Comparison of ENCODE assay signal across 8 cellular contexts in the genomic region with DNA sequence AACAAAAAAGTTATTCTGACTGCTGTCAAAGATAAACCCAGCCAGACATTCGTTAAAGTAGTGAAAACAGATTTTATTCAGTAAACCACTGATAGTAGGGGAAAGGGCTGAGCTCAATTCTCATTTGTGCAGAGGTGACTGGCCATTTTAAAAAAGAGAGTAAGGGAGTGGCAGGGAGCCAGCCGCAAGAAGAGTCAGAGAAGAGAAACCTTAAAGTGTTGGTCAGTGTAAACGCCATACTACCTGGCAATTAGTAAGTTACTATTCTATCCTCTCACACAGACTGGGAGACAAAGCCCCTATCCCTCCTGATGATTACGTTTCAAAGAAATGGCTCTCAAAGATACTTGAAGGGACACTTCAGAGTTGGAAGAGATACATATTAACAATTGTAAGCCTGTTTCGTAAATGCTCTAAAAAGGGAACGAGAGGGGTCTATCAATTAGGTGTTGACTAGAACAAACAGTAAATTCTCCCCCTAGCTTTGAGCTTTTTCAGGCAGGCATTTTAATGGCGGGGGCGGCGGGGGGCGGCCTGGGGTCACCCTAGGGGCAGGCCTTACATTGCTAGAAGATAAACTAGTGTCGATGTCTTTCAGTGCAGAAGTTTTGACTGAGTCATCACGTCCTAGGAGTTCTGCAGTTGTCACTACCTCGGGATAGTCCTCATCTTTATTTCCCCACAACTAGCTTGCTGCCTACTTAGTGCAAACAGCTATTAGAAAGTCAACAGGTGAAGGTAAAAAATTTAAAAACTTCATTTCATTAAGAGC. TPM values are rescaled to one million over a fixed set of nuclear protein-coding genes. Genes with fewer than 3 reads are reported as not detected.
DNase-seq lines count a peak whose midpoint lies in the region; ATAC-seq and TF ChIP-seq lines count a peak whose summit lies in the region.

No MANE protein-coding gene starts in this region.

- peak overlapping the region; percentile 89; the same call in 1 of the 2 replicates for H3K4me2 ChIP-seq in HCT116 (ENCODE audit: low read length)

- no TSS peak for BruUV-seq in HCT116 (replicated peaks; lab: Mats Ljungman, UMichigan)

- peak overlapping the region; percentile 70 for H3K4me3 ChIP-seq in AG09309 (ENCODE audit: control insufficient read depth, low read depth, low read length)
- peak overlapping the region in 1 of 2 experiments; percentile 93; a peak in 1 of 4 replicates for H3K4me3 ChIP-seq in HCT116 (replicated peaks in 1 of 2; ENCODE audit: low read depth in 1 of 2, low read length in 2 of 2)
- H3K4me3 ChIP-seq in adipocyte (ENCODE audit: low read length): peak overlapping the region; percentile 99
- H3K4me3 ChIP-seq in lower lobe of right lung: peak overlapping the region; percentile 87

- H3K36me3 ChIP-seq in HCT116 (ENCODE audit: control insufficient read depth in 1 of 2, insufficient read depth in 2 of 2, low read length in 2 of 2) (peaks cover under 1% of the 10 kb centered on the region in 2 experiments; a peak in 1 of 4 replicates), adipocyte (ENCODE audit: control insufficient read depth, insufficient read depth, low read length, severe bottlenecking) (peaks cover 10% of the 10 kb centered on the region), lower lobe of right lung (peaks cover under 1% of the 10 kb centered on the region)

- H3K4me1 ChIP-seq in HCT116 (ENCODE audit: control insufficient read depth in 1 of 2, insufficient read depth in 2 of 2, low read length in 2 of 2) (peaks cover 9 to 17% of the 10 kb centered on the region in 2 experiments; a peak in 3 of 4 replicates), adipocyte (ENCODE audit: control insufficient read depth, insufficient read depth, low read length) (peaks cover 45% of the 10 kb centered on the region), lower lobe of right lung (peaks cover 54% of the 10 kb centered on the region)

- POLR2A ChIA-PET in HCT116 (lab: Charles Lee): no interaction called here

- H2AFZ ChIP-seq in HCT116 (ENCODE audit: low read depth, low read length, poor library complexity, severe bottlenecking): no peak overlapping the region

- H3K27me3 ChIP-seq in HCT116 (ENCODE audit: insufficient read depth, low read length) (no peaks in the 10 kb centered on the region), adipocyte (replicated peaks; ENCODE audit: control insufficient read depth, insufficient read depth, low read length) (no peaks in the 10 kb centered on the region), lower lobe of right lung (ENCODE audit: low read depth) (no peaks in the 10 kb centered on the region)

- TF ChIP-seq POLR2A in HCT116 (IDR thresholded peaks at IDR 0.05; ENCODE audit: borderline replicate concordance, extremely low read depth, insufficient read depth, insufficient read length): no peak

- intact Hi-C loops in HCT116 (cut with micrococcal nuclease): no loop called here
- intact Hi-C loops in lower lobe of right lung (cut with DNase I): no loop called here

- no peak for TF ChIP-seq CTCF in AG09309 (IDR thresholded peaks at IDR 0.05; ENCODE audit: control insufficient read depth, insufficient read depth, low read depth, low read length, missing control alignments)
- no peak for TF ChIP-seq CTCF in HCT116 (IDR thresholded peaks at IDR 0.05 in 2 of 3, conservative IDR thresholded peaks at IDR 0.05 in 1 of 3; ENCODE audit: borderline replicate concordance in 1 of 3, insufficient read depth in 1 of 3, low read depth in 2 of 3, low read length in 2 of 3)
- TF ChIP-seq CTCF in lower lobe of right lung (IDR thresholded peaks at IDR 0.05): no peak

- H3K9me2 ChIP-seq in HCT116 (ENCODE audit: insufficient read depth): no peaks in the 10 kb centered on the region

- no peak overlapping the region for H3K9ac ChIP-seq in HCT116 (ENCODE audit: low read length)
- peak overlapping the region; percentile 97 for H3K9ac ChIP-seq in adipocyte (ENCODE audit: low read length)

- no peak for ATAC-seq in HCT116
- no peak for ATAC-seq in lower lobe of right lung
- no peak for ATAC-seq in GM19023 (IDR thresholded peaks at IDR 0.05; ENCODE audit: unreplicated experiment)

- H3K9me3 ChIP-seq in HCT116 (ENCODE audit: control insufficient read depth in 1 of 2, insufficient read depth in 1 of 2, low read depth in 1 of 2, low read length in 2 of 2) (no peaks in the 10 kb centered on the region), adipocyte (ENCODE audit: control insufficient read depth, low read length) (no peaks in the 10 kb centered on the region), lower lobe of right lung (no peaks in the 10 kb centered on the region)

- RAD21 ChIA-PET in HCT116 (lab: Charles Lee; ENCODE audit: low non-redundant PET in 1 of 2, low total read pairs in 2 of 2, uncharacterized antibody in 2 of 2, unreplicated experiment in 2 of 2): no interaction called here

- CTCF ChIA-PET in HCT116 (lab: Charles Lee): no interaction called here

- H3K27ac ChIP-seq in HCT116 (ENCODE audit: low read depth, low read length) (no peak overlapping the region), lower lobe of right lung (no peak overlapping the region)

- peaks cover 66% of the 10 kb centered on the region for H3K79me2 ChIP-seq in HCT116 (ENCODE audit: insufficient read depth, low read length)

- H4K20me1 ChIP-seq in HCT116 (ENCODE audit: insufficient read depth): peaks cover under 1% of the 10 kb centered on the region; the same call in 1 of the 2 replicates

- no peak for TF ChIP-seq RAD21 in HCT116 (IDR thresholded peaks at IDR 0.05; ENCODE audit: low read depth)

- no peak for DNase-seq in AG09309 (ENCODE audit: low read depth)
- no peak for DNase-seq in HCT116 (ENCODE audit: low read depth, low spot score)
- no peak for DNase-seq in adipocyte (ENCODE audit: low read depth)
- no peak for DNase-seq in lower lobe of right lung
- DNase-seq in middle frontal gyrus (ENCODE audit: extremely low spot score, low spot score): no peak
- no peak for DNase-seq in NCI-H510A treated with DMSO at 0.1 percent for 48 hours (lab: John Stamatoyannopoulos, UW)
- no peak for DNase-seq in DMS 273 (lab: John Stamatoyannopoulos, UW; ENCODE audit: unreplicated experiment)

TF ChIP-seq in HCT116, 20 proteins besides CTCF, POLR2A, EP300 and RAD21 (continues in another document):
- TF ChIP-seq, protein P1, sequence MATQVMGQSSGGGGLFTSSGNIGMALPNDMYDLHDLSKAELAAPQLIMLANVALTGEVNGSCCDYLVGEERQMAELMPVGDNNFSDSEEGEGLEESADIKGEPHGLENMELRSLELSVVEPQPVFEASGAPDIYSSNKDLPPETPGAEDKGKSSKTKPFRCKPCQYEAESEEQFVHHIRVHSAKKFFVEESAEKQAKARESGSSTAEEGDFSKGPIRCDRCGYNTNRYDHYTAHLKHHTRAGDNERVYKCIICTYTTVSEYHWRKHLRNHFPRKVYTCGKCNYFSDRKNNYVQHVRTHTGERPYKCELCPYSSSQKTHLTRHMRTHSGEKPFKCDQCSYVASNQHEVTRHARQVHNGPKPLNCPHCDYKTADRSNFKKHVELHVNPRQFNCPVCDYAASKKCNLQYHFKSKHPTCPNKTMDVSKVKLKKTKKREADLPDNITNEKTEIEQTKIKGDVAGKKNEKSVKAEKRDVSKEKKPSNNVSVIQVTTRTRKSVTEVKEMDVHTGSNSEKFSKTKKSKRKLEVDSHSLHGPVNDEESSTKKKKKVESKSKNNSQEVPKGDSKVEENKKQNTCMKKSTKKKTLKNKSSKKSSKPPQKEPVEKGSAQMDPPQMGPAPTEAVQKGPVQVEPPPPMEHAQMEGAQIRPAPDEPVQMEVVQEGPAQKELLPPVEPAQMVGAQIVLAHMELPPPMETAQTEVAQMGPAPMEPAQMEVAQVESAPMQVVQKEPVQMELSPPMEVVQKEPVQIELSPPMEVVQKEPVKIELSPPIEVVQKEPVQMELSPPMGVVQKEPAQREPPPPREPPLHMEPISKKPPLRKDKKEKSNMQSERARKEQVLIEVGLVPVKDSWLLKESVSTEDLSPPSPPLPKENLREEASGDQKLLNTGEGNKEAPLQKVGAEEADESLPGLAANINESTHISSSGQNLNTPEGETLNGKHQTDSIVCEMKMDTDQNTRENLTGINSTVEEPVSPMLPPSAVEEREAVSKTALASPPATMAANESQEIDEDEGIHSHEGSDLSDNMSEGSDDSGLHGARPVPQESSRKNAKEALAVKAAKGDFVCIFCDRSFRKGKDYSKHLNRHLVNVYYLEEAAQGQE (IDR thresholded peaks at IDR 0.05; ENCODE audit: low read depth): no peak
- no peak for TF ChIP-seq SIN3A (IDR thresholded peaks at IDR 0.05; ENCODE audit: low read depth)
- TF ChIP-seq ZNF274 (IDR thresholded peaks at IDR 0.05; ENCODE audit: low read depth, low read length): no peak
- TF ChIP-seq ZBTB33 (IDR thresholded peaks at IDR 0.05; ENCODE audit: extremely low read depth, insufficient replicate concordance, low read length): no peak
- TF ChIP-seq JUND (IDR thresholded peaks at IDR 0.05): no peak
- TF ChIP-seq, protein P2, sequence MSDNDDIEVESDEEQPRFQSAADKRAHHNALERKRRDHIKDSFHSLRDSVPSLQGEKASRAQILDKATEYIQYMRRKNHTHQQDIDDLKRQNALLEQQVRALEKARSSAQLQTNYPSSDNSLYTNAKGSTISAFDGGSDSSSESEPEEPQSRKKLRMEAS (IDR thresholded peaks at IDR 0.05): no peak
- TF ChIP-seq ELF1 (IDR thresholded peaks at IDR 0.05; ENCODE audit: borderline replicate concordance, low read depth): no peak
- no peak for TF ChIP-seq CBX3 (IDR thresholded peaks at IDR 0.05; ENCODE audit: low read depth)
- TF ChIP-seq FOSL1 (IDR thresholded peaks at IDR 0.05; ENCODE audit: low read depth): no peak
- TF ChIP-seq EZH2phosphoT487 (IDR thresholded peaks at IDR 0.05; ENCODE audit: borderline replicate concordance): no peak

RNA-seq across cellular contexts. Expression of gene ATP6V1D, which starts 1.8 kb away (rescaled TPM):
- total RNA-seq in HCT116 (2021; ENCODE audit: unreplicated experiment) (38.5 TPM), lower lobe of right lung (79.1 TPM)
- polyA plus RNA-seq in HCT116 (2012): 15.9 and 21.2 TPM in 2 replicates

RNA-seq across cellular contexts. Expression of gene EIF2S1, which starts 2.4 kb away (rescaled TPM):
- total RNA-seq in HCT116 (2021; ENCODE audit: unreplicated experiment) (192 TPM), lower lobe of right lung (64.7 TPM)
- 127 and 163 TPM in 2 replicates for polyA plus RNA-seq in HCT116 (2012)

RNA-seq across cellular contexts. Expression of gene PLEK2, which starts 54.2 kb away (rescaled TPM):
- 67.6 TPM for total RNA-seq in HCT116 (2021; ENCODE audit: unreplicated experiment)
- 81.1 and 106 TPM in 2 replicates for polyA plus RNA-seq in HCT116 (2012)
- total RNA-seq in lower lobe of right lung: 2.3 TPM

Comparison
In these comparisons a context has a peak if more than half of its experiments do, and no peak if none do; other contexts are left out.
1. RNA of gene PLEK2, which starts 54.2 kb away (total RNA-seq): 67.6 TPM in HCT116 (single experiment); 2.3 TPM in lower lobe of right lung (single experiment); every median in the first group is over 10 times any median in the second.